ENCODE assay signal across 10 cellular contexts in genomic region chr14:26163761-26164160, GRCh38.
DNase-seq lines count a peak whose midpoint lies in the region; ATAC-seq and TF ChIP-seq lines count a peak whose summit lies in the region.
"Had no signal": no experiment of that assay in that cellular context is flagged by ENCODE, and none has a peak within 500 bp of the region (broad histone marks: within the 10 kb centered on the region; RNA-seq: fewer than 3 reads in every experiment).

No MANE protein-coding gene starts in this region.

- H3K27me3 Mint-ChIP-seq in endodermal cell (ENCODE audit: insufficient read depth) = peaks cover 3% of the 10 kb centered on the region
- H3K27me3 Mint-ChIP-seq in activated naive CD8-positive, alpha-beta T cell treated with anti-CD3 and anti-CD28 coated beads, Interleukin-2, amount 50 U/mL, for 24 hours = no peaks in the 10 kb centered on the region

- H3K4me1 ChIP-seq in endodermal cell (ENCODE audit: control insufficient read depth, insufficient read depth, low read length) (no peaks in the 10 kb centered on the region), sigmoid colon (no peaks in the 10 kb centered on the region)

- DNase-seq in HEK293T (ENCODE audit: extremely low spot score) (peak; percentile 17), NCI-H526 (lab: John Stamatoyannopoulos, UW) (peak; percentile 26 to 65), endodermal cell (peak; percentile 58), pulmonary artery endothelial cell (ENCODE audit: low read depth, low spot score) (peak; percentile 10), lower leg skin (ENCODE audit: low spot score in 2 of 2) (no peak), sigmoid colon (no peak)
- DNase-seq in activated naive CD8-positive, alpha-beta T cell treated with anti-CD3 and anti-CD28 coated beads, Interleukin-2, amount 50 U/mL, for 24 hours = no peak
- no peak for DNase-seq in activated effector memory CD4-positive, alpha-beta T cell treated with Interleukin-2 at 50 U/mL for 16 hours
- DNase-seq: activated gamma-delta T cell treated with Interleukin-2 at 50 U/mL for 16 hours had no signal

- TF ChIP-seq POLR2A in lower leg skin (IDR thresholded peaks at IDR 0.05) (no peak), sigmoid colon (IDR thresholded peaks at IDR 0.05) (no peak)

- no peaks in the 10 kb centered on the region for H3K4me1 Mint-ChIP-seq in endodermal cell
- H3K4me1 Mint-ChIP-seq in activated naive CD8-positive, alpha-beta T cell treated with anti-CD3 and anti-CD28 coated beads, Interleukin-2, amount 50 U/mL, for 24 hours = no peaks in the 10 kb centered on the region

- no peaks in the 10 kb centered on the region for H3K36me3 Mint-ChIP-seq in endodermal cell (ENCODE audit: low read depth)
- no peaks in the 10 kb centered on the region for H3K36me3 Mint-ChIP-seq in activated naive CD8-positive, alpha-beta T cell treated with anti-CD3 and anti-CD28 coated beads, Interleukin-2, amount 50 U/mL, for 24 hours (ENCODE audit: low read depth)

- H3K4me3 ChIP-seq in endodermal cell (ENCODE audit: low read length) = no peak overlapping the region
- H3K4me3 ChIP-seq in lower leg skin (ENCODE audit: low read depth, poor library complexity, severe bottlenecking) = no peak overlapping the region
- H3K4me3 ChIP-seq in sigmoid colon = no peak overlapping the region

- POLR2A ChIA-PET in HEK293T (lab: Yijun Ruan, JAX) = no interaction called here

- CTCF ChIA-PET in HEK293T (lab: Yijun Ruan, JAX) = interaction anchor here (1.1 to 1.2 kb wide), 2 partner anchors 9 to 330 kb away, joined by 3 to 4 read pairs; no protein-coding TSS in a partner anchor

- H3K27me3 ChIP-seq in endodermal cell (ENCODE audit: control insufficient read depth, insufficient read depth, low read length, poor library complexity, severe bottlenecking) (no peaks in the 10 kb centered on the region), sigmoid colon (no peaks in the 10 kb centered on the region)

- no peak overlapping the region for H3K27ac Mint-ChIP-seq in endodermal cell
- H3K27ac Mint-ChIP-seq in activated naive CD8-positive, alpha-beta T cell treated with anti-CD3 and anti-CD28 coated beads, Interleukin-2, amount 50 U/mL, for 24 hours = no peak overlapping the region

- TF ChIP-seq CTCF in endodermal cell (conservative IDR thresholded peaks at IDR 0.05) (peak; percentile 82), lower leg skin (IDR thresholded peaks at IDR 0.05) (no peak), sigmoid colon (IDR thresholded peaks at IDR 0.05) (peak in 2 of 4 experiments; percentile 16)

- no peak overlapping the region for H3K9ac ChIP-seq in endodermal cell (ENCODE audit: extremely low read depth, low read length, poor library complexity, severe bottlenecking)

- H3K9me3 ChIP-seq in endodermal cell (ENCODE audit: control insufficient read depth, low read length) (no peaks in the 10 kb centered on the region), sigmoid colon (no peaks in the 10 kb centered on the region)

- H3K27ac ChIP-seq in endodermal cell (ENCODE audit: low read depth, low read length) (no peak overlapping the region), sigmoid colon (no peak overlapping the region)

- ATAC-seq in activated naive CD8-positive, alpha-beta T cell treated with anti-CD3 and anti-CD28 coated beads, Interleukin-2, amount 50 U/mL, for 24 hours = no peak
- ATAC-seq: HCT116 had no signal

- H3K4me3 Mint-ChIP-seq in endodermal cell = no peak overlapping the region
- H3K4me3 Mint-ChIP-seq in activated naive CD8-positive, alpha-beta T cell treated with anti-CD3 and anti-CD28 coated beads, Interleukin-2, amount 50 U/mL, for 24 hours = no peak overlapping the region

- WGBS in endodermal cell (ENCODE audit: insufficient coverage in 1 of 2, insufficient read length in 1 of 2), 2 experiments = 80% methylated on average over 1 of the region's 1 CpG; no CpG with 5 or more reads in 1 of the 2 experiments
- WGBS in lower leg skin, 2 donors = 65 to 68% methylated on average over 1 of the region's 1 CpG
- WGBS in sigmoid colon, 2 donors = 29 to 46% methylated on average over 1 of the region's 1 CpG

- no peaks in the 10 kb centered on the region for H3K9me3 Mint-ChIP-seq in endodermal cell
- peaks cover 20% of the 10 kb centered on the region for H3K9me3 Mint-ChIP-seq in activated naive CD8-positive, alpha-beta T cell treated with anti-CD3 and anti-CD28 coated beads, Interleukin-2, amount 50 U/mL, for 24 hours

- intact Hi-C loops in lower leg skin (cut with DNase I; ENCODE audit: low total_unique reads) = no loop called here
- intact Hi-C loops in sigmoid colon (cut with DNase I) = no loop called here

- TF ChIP-seq EP300 in sigmoid colon (IDR thresholded peaks at IDR 0.05) = no peak

- H3K36me3 ChIP-seq in endodermal cell (ENCODE audit: control insufficient read depth, insufficient read depth, low read length) = no peaks in the 10 kb centered on the region
- no peaks in the 10 kb centered on the region for H3K36me3 ChIP-seq in sigmoid colon

TF ChIP-seq in HEK293T, 16 proteins besides CTCF, POLR2A, EP300 and RAD21:
- TF ChIP-seq L3MBTL2 (conservative IDR thresholded peaks at IDR 0.05) = no peak
- TF ChIP-seq CTBP1 (IDR thresholded peaks at IDR 0.05; ENCODE audit: borderline replicate concordance) = no peak
- TF ChIP-seq FOXA1 (IDR thresholded peaks at IDR 0.05) = no peak
- no peak for TF ChIP-seq SP1 (IDR thresholded peaks at IDR 0.05)
- no peak for TF ChIP-seq ZNF384 (IDR thresholded peaks at IDR 0.05)
- TF ChIP-seq TARDBP (IDR thresholded peaks at IDR 0.05) = no peak
- no peak for TF ChIP-seq HDGF (IDR thresholded peaks at IDR 0.05; ENCODE audit: borderline replicate concordance)
- no peak for TF ChIP-seq SUZ12 (IDR thresholded peaks at IDR 0.05)
- no peak for TF ChIP-seq LEF1 (IDR thresholded peaks at IDR 0.05; ENCODE audit: borderline replicate concordance)
- no peak for TF ChIP-seq BHLHE40 (IDR thresholded peaks at IDR 0.05; ENCODE audit: borderline replicate concordance)
- TF ChIP-seq FOXM1 (IDR thresholded peaks at IDR 0.05; ENCODE audit: borderline replicate concordance) = no peak
- TF ChIP-seq NFRKB (IDR thresholded peaks at IDR 0.05) = no peak
- TF ChIP-seq ARNT (IDR thresholded peaks at IDR 0.05) = no peak
- no peak for TF ChIP-seq ELF4 (IDR thresholded peaks at IDR 0.05)
- no peak for TF ChIP-seq FOXK2 (IDR thresholded peaks at IDR 0.05)
- no peak for TF ChIP-seq PKNOX1 (IDR thresholded peaks at IDR 0.05)

Comparison
In these comparisons a context has a peak if more than half of its experiments do, and no peak if none do; other contexts are left out.
1. DNase-seq: peak in HEK293T (single experiment), NCI-H526 (2 of 2), endodermal cell (single experiment) and pulmonary artery endothelial cell (single experiment); none in lower leg skin (0 of 2), sigmoid colon (single experiment), activated naive CD8-positive, alpha-beta T cell treated with anti-CD3 and anti-CD28 coated beads, Interleukin-2, amount 50 U/mL, for 24 hours (single experiment) and activated effector memory CD4-positive, alpha-beta T cell treated with Interleukin-2 at 50 U/mL for 16 hours (single experiment).